ENCODE assay signal across 8 cellular contexts in genomic region chr6:157314705-157315321, GRCh38. TPM values are rescaled to one million over a fixed set of nuclear protein-coding genes. Genes with fewer than 3 reads are reported as not detected.
DNase-seq lines count a peak whose midpoint lies in the region; ATAC-seq and TF ChIP-seq lines count a peak whose summit lies in the region.

No MANE protein-coding gene starts in this region.

- DNase-seq in activated naive CD4-positive, alpha-beta T cell treated with anti-CD3 and anti-CD28 coated beads, Interleukin-2, amount 10 ng/mL, durations not matched to agents 7 days and 5 days = peak; percentile 44
- DNase-seq in activated naive CD4-positive, alpha-beta T cell treated with Interleukin-2 at 50 U/mL for 16 hours = no peak
- DNase-seq in SJCRH30 (peak; percentile 25 to 66), fibroblast of the aortic adventitia (ENCODE audit: low read depth) (peak; percentile 89), pons (ENCODE audit: low spot score) (peak; percentile 91), NCI-H146 (lab: John Stamatoyannopoulos, UW) (no peak), NCI-H2227 treated with DMSO at 0.1 percent for 48 hours (lab: John Stamatoyannopoulos, UW) (no peak)

- no peaks in the 10 kb centered on the region for H3K9me3 Mint-ChIP-seq in activated naive CD4-positive, alpha-beta T cell treated with anti-CD3 and anti-CD28 coated beads, Interleukin-2, amount 10 ng/mL, durations not matched to agents 7 days and 5 days

- H3K36me3 Mint-ChIP-seq in activated naive CD4-positive, alpha-beta T cell treated with anti-CD3 and anti-CD28 coated beads, Interleukin-2, amount 10 ng/mL, durations not matched to agents 7 days and 5 days = peaks cover 20% of the 10 kb centered on the region

- ATAC-seq in HG02798 (IDR thresholded peaks at IDR 0.05; ENCODE audit: poor library complexity, unreplicated experiment) = peak; percentile 76

- no peaks in the 10 kb centered on the region for H3K4me1 ChIP-seq in SJCRH30

- H3K4me1 Mint-ChIP-seq in activated naive CD4-positive, alpha-beta T cell treated with anti-CD3 and anti-CD28 coated beads, Interleukin-2, amount 10 ng/mL, durations not matched to agents 7 days and 5 days = peaks cover 2% of the 10 kb centered on the region

- H3K4me3 ChIP-seq in SJCRH30 (no peak overlapping the region), fibroblast of the aortic adventitia (ENCODE audit: low read depth, low read length) (no peak overlapping the region)

- no peaks in the 10 kb centered on the region for H3K27me3 Mint-ChIP-seq in activated naive CD4-positive, alpha-beta T cell treated with anti-CD3 and anti-CD28 coated beads, Interleukin-2, amount 10 ng/mL, durations not matched to agents 7 days and 5 days

- peaks cover 10% of the 10 kb centered on the region for H3K36me3 ChIP-seq in SJCRH30

- no peaks in the 10 kb centered on the region for H3K27me3 ChIP-seq in SJCRH30

- TF ChIP-seq CTCF in fibroblast of the aortic adventitia (IDR thresholded peaks at IDR 0.05; ENCODE audit: insufficient read depth, low read length) = peak; percentile 86

- no peak overlapping the region for H3K27ac ChIP-seq in SJCRH30

- CTCF ChIA-PET in activated naive CD4-positive, alpha-beta T cell treated with anti-CD3 and anti-CD28 coated beads, Interleukin-2, amount 10 ng/mL, durations not matched to agents 7 days and 5 days (lab: Charles Lee) = interaction anchor here (0.7 to 4.3 kb wide), 20 partner anchors 11 to 756 kb away, joined by 3 to 56 read pairs (median 4); partner anchors contain the start of gene TMEM242

- no peaks in the 10 kb centered on the region for H3K9me3 ChIP-seq in SJCRH30 (replicated peaks)

- no peak overlapping the region for H3K4me3 Mint-ChIP-seq in activated naive CD4-positive, alpha-beta T cell treated with anti-CD3 and anti-CD28 coated beads, Interleukin-2, amount 10 ng/mL, durations not matched to agents 7 days and 5 days

- no peak overlapping the region for H3K27ac Mint-ChIP-seq in activated naive CD4-positive, alpha-beta T cell treated with anti-CD3 and anti-CD28 coated beads, Interleukin-2, amount 10 ng/mL, durations not matched to agents 7 days and 5 days

RNA-seq across cellular contexts. Expression of gene TMEM242, which starts 8.5 kb away (rescaled TPM):
- 7.7 and 8.3 TPM in 2 replicates for total RNA-seq in SJCRH30 (2014; rRNA removed; shearing (Covaris generic))
- total RNA-seq in fibroblast of the aortic adventitia (ENCODE audit: low replicate concordance) = 7.0 and 7.1 TPM in 2 replicates

Comparison
In these comparisons a context has a peak if more than half of its experiments do, and no peak if none do; other contexts are left out.
1. DNase-seq: peak in activated naive CD4-positive, alpha-beta T cell treated with anti-CD3 and anti-CD28 coated beads, Interleukin-2, amount 10 ng/mL, durations not matched to agents 7 days and 5 days (single experiment), SJCRH30 (2 of 2), fibroblast of the aortic adventitia (single experiment) and pons (single experiment); none in activated naive CD4-positive, alpha-beta T cell treated with Interleukin-2 at 50 U/mL for 16 hours (single experiment), NCI-H146 (single experiment) and NCI-H2227 treated with DMSO at 0.1 percent for 48 hours (single experiment).